ENCODE assay signal across 8 cellular contexts in the genomic region with DNA sequence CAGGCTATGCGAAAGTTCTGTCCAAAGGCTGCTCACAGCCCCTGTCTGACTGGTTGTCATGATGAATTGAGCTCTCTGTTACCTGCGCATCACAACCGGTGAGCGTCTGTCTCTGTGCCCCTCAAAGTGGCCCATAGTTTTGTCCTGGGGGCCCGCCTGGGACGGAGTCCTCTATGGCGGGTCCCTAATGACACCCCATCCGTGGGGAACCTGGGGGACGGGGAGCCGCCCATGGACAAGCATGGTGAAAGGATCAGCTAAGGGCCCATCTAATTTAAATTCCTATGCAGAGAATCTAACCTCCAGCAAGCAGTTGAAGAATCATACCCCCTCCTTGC. TPM values are rescaled to one million over a fixed set of nuclear protein-coding genes. Genes with fewer than 3 reads are reported as not detected.
DNase-seq lines count a peak whose midpoint lies in the region; ATAC-seq and TF ChIP-seq lines count a peak whose summit lies in the region.

No MANE protein-coding gene starts in this region.

- no peak for DNase-seq in HFFc6
- DNase-seq in WTC11 (ENCODE audit: low spot score) = no peak
- peak in 2 of 3 donors; percentile 36 to 59 for DNase-seq in right cardiac atrium
- no peak for DNase-seq in stimulated activated naive B cell treated with anti-CD40 and anti-IgM and Interleukin-4, amounts not matched to agents 10 μg/mL and 1 μg/mL and 100 μg/mL, for 72 hours
- DNase-seq in NCI-H1436 treated with DMSO at 0.1 percent for 48 hours (lab: John Stamatoyannopoulos, UW) = no peak
- DNase-seq in stimulated activated CD4-positive, alpha-beta T cell treated with anti-CD3 and anti-CD28 coated beads, Interleukin-2, amount 100 ng/mL, for 48 hours = no peak
- DNase-seq in posterior cingulate gyrus = no peak

- no peaks in the 10 kb centered on the region; the same call in none of the 2 replicates for H3K27me3 Mint-ChIP-seq in HFFc6 (ENCODE audit: insufficient read depth)
- no peaks in the 10 kb centered on the region for H3K27me3 Mint-ChIP-seq in WTC11 (ENCODE audit: low read depth)
- no peaks in the 10 kb centered on the region for H3K27me3 Mint-ChIP-seq in stimulated activated naive B cell treated with anti-CD40 and anti-IgM and Interleukin-4, amounts not matched to agents 10 μg/mL and 1 μg/mL and 100 μg/mL, for 72 hours

- TF ChIP-seq CTCF in HFFc6 (IDR thresholded peaks at IDR 0.05) (no peak), WTC11 (IDR thresholded peaks at IDR 0.05) (no peak)

- ATAC-seq in WTC11 (no peak; the same call in 1 of the 2 replicates), right cardiac atrium (peak in 1 of 2 donors; percentile 5)
- peak; percentile 10 to 18 for ATAC-seq in stimulated activated naive B cell treated with anti-CD40 and anti-IgM and Interleukin-4, amounts not matched to agents 10 μg/mL and 1 μg/mL and 100 μg/mL, for 72 hours (replicated peaks)

- H3K4me3 ChIP-seq in right cardiac atrium (ENCODE audit: low read length) = peak overlapping the region; percentile 89

- H3K4me1 ChIP-seq in ES-I3 (ENCODE audit: insufficient read depth, low read length) = 0 out of 2 replicates have a peak, but pooled peaks cover 5% of the 10 kb centered on the region
- H3K4me1 ChIP-seq in right cardiac atrium (ENCODE audit: control insufficient read depth, insufficient read depth, low read length) = peaks cover 6% of the 10 kb centered on the region

- no peaks in the 10 kb centered on the region for H3K9me3 Mint-ChIP-seq in HFFc6
- H3K9me3 Mint-ChIP-seq in WTC11 = no peaks in the 10 kb centered on the region
- no peaks in the 10 kb centered on the region for H3K9me3 Mint-ChIP-seq in stimulated activated naive B cell treated with anti-CD40 and anti-IgM and Interleukin-4, amounts not matched to agents 10 μg/mL and 1 μg/mL and 100 μg/mL, for 72 hours

- peak overlapping the region; percentile 96 for H3K9ac ChIP-seq in ES-I3 (ENCODE audit: low read depth, low read length)

- peaks cover 28% of the 10 kb centered on the region for H3K4me1 Mint-ChIP-seq in HFFc6 (ENCODE audit: low read depth)
- H3K4me1 Mint-ChIP-seq in WTC11 = peaks cover 16% of the 10 kb centered on the region
- H3K4me1 Mint-ChIP-seq in stimulated activated naive B cell treated with anti-CD40 and anti-IgM and Interleukin-4, amounts not matched to agents 10 μg/mL and 1 μg/mL and 100 μg/mL, for 72 hours = peaks cover 15 to 44% of the 10 kb centered on the region in 2 donors

- intact Hi-C loops in right cardiac atrium (cut with DNase I) (no loop called here), posterior cingulate gyrus (cut with DNase I) (loop anchor here (2.0 kb wide), 1 partner anchor 64 kb away; a partner anchor contains a TSS)

- POLR2A ChIA-PET in WTC11 (lab: Charles Lee) = interaction anchor here (1.0 to 1.4 kb wide), 7 partner anchors 10 to 257 kb away, joined by 3 to 11 read pairs (median 4); a partner anchor contains a TSS

- H3K27ac ChIP-seq in right cardiac atrium (ENCODE audit: low read length) = peak overlapping the region; percentile 90

- CTCF ChIA-PET in WTC11 (lab: Charles Lee) = interaction anchor here (1.0 to 1.9 kb wide), 8 partner anchors 12 to 289 kb away, joined by 3 to 11 read pairs (median 4); no protein-coding TSS in a partner anchor

- peaks cover 30% of the 10 kb centered on the region for H3K36me3 Mint-ChIP-seq in HFFc6 (ENCODE audit: low read depth)
- H3K36me3 Mint-ChIP-seq in WTC11 = peaks cover 20% of the 10 kb centered on the region
- H3K36me3 Mint-ChIP-seq in stimulated activated naive B cell treated with anti-CD40 and anti-IgM and Interleukin-4, amounts not matched to agents 10 μg/mL and 1 μg/mL and 100 μg/mL, for 72 hours = peaks cover 19 to 36% of the 10 kb centered on the region in 2 donors

- 10% methylated on average over 10 of the region's 10 CpGs for WGBS in right cardiac atrium

- peak overlapping the region; percentile 94 for H3K27ac Mint-ChIP-seq in HFFc6
- H3K27ac Mint-ChIP-seq in WTC11 = peak overlapping the region; percentile 96
- peak overlapping the region; percentile 99 for H3K27ac Mint-ChIP-seq in stimulated activated naive B cell treated with anti-CD40 and anti-IgM and Interleukin-4, amounts not matched to agents 10 μg/mL and 1 μg/mL and 100 μg/mL, for 72 hours

- H3K9me3 ChIP-seq in ES-I3 (ENCODE audit: control insufficient read depth, insufficient read depth, low read length) (no peaks in the 10 kb centered on the region), right cardiac atrium (ENCODE audit: control insufficient read depth, low read length) (no peaks in the 10 kb centered on the region)

- H3K4me3 Mint-ChIP-seq in HFFc6 = peak overlapping the region; percentile 97
- peak overlapping the region; percentile 100 for H3K4me3 Mint-ChIP-seq in WTC11
- H3K4me3 Mint-ChIP-seq in stimulated activated naive B cell treated with anti-CD40 and anti-IgM and Interleukin-4, amounts not matched to agents 10 μg/mL and 1 μg/mL and 100 μg/mL, for 72 hours = peak overlapping the region; percentile 93 to 100

- no peaks in the 10 kb centered on the region for H3K27me3 ChIP-seq in right cardiac atrium (ENCODE audit: control insufficient read depth, insufficient read depth)

- H3K36me3 ChIP-seq in ES-I3 (ENCODE audit: insufficient read depth, low read length) = peaks cover 4% of the 10 kb centered on the region; the same call in 1 of the 2 replicates

TF ChIP-seq in WTC11, 78 proteins besides CTCF, POLR2A, EP300 and RAD21:
- TF ChIP-seq, protein P1, sequence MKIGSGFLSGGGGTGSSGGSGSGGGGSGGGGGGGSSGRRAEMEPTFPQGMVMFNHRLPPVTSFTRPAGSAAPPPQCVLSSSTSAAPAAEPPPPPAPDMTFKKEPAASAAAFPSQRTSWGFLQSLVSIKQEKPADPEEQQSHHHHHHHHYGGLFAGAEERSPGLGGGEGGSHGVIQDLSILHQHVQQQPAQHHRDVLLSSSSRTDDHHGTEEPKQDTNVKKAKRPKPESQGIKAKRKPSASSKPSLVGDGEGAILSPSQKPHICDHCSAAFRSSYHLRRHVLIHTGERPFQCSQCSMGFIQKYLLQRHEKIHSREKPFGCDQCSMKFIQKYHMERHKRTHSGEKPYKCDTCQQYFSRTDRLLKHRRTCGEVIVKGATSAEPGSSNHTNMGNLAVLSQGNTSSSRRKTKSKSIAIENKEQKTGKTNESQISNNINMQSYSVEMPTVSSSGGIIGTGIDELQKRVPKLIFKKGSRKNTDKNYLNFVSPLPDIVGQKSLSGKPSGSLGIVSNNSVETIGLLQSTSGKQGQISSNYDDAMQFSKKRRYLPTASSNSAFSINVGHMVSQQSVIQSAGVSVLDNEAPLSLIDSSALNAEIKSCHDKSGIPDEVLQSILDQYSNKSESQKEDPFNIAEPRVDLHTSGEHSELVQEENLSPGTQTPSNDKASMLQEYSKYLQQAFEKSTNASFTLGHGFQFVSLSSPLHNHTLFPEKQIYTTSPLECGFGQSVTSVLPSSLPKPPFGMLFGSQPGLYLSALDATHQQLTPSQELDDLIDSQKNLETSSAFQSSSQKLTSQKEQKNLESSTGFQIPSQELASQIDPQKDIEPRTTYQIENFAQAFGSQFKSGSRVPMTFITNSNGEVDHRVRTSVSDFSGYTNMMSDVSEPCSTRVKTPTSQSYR (CRISPR knock-in tag; IDR thresholded peaks at IDR 0.05) = no peak
- TF ChIP-seq ATF1 (CRISPR knock-in tag; IDR thresholded peaks at IDR 0.05) = no peak
- TF ChIP-seq ZNF396 (CRISPR knock-in tag; IDR thresholded peaks at IDR 0.05; ENCODE audit: borderline replicate concordance) = no peak
- TF ChIP-seq EMX1 (CRISPR knock-in tag; IDR thresholded peaks at IDR 0.05) = no peak
- TF ChIP-seq SP1 (CRISPR knock-in tag; conservative IDR thresholded peaks at IDR 0.05) = no peak
- no peak for TF ChIP-seq ZNF317 (CRISPR knock-in tag; IDR thresholded peaks at IDR 0.05; ENCODE audit: borderline replicate concordance, low read depth)
- TF ChIP-seq SMAD4 (CRISPR knock-in tag; IDR thresholded peaks at IDR 0.05) = no peak
- no peak for TF ChIP-seq ZNF416 (CRISPR knock-in tag; IDR thresholded peaks at IDR 0.05)
- no peak for TF ChIP-seq GABPB1 (CRISPR knock-in tag; IDR thresholded peaks at IDR 0.05)
- TF ChIP-seq CBFB (CRISPR knock-in tag; IDR thresholded peaks at IDR 0.05; ENCODE audit: low read depth) = no peak

RNA-seq across cellular contexts. Expression of a gene that starts 0.5 kb away (rescaled TPM):
- 10 to 100 TPM in 2 of 6 experiments, 1 to 10 TPM in 4; 7.0 to 10.9 (median 9.3) TPM for total RNA-seq in HFFc6 (2021; fragmentation: NEBNext Ultra II Directional; extraction: Animal tissue kit (Norgen Biotek cat#: 25700))
- total RNA-seq in WTC11 (2021) = 9.7 to 10.8 TPM (median 10.6 TPM) in 3 replicates
- total RNA-seq in right cardiac atrium = 10 to 100 TPM; 11.5 to 16.1 (median 13.0) TPM
- polyA plus RNA-seq in right cardiac atrium = 10.7 TPM

RNA-seq across cellular contexts. Expression of a gene that starts 0.7 kb away (rescaled TPM):
- total RNA-seq in HFFc6 (2021; fragmentation: NEBNext Ultra II Directional; extraction: Animal tissue kit (Norgen Biotek cat#: 25700)) = 10 to 100 TPM; 36.3 to 50.4 (median 39.0) TPM
- 18.9 to 24.4 TPM (median 21.6 TPM) in 3 replicates for total RNA-seq in WTC11 (2021)
- 10 to 100 TPM; 22.4 to 33.5 (median 27.9) TPM for total RNA-seq in right cardiac atrium
- polyA plus RNA-seq in right cardiac atrium = 31.9 TPM

RNA-seq across cellular contexts. Expression of a gene that starts 27.3 kb away (rescaled TPM):
- total RNA-seq in HFFc6 (2021; fragmentation: NEBNext Ultra II Directional; extraction: Animal tissue kit (Norgen Biotek cat#: 25700)) = 100 to 1,000 TPM; 143 to 161 (median 150) TPM
- total RNA-seq in WTC11 (2021) = 42.2 to 43.9 TPM (median 43.7 TPM) in 3 replicates
- 10 to 100 TPM; 75.4 to 82.6 (median 79.4) TPM for total RNA-seq in right cardiac atrium
- polyA plus RNA-seq in right cardiac atrium = 29.9 TPM

RNA-seq across cellular contexts. Expression of a gene that starts 55.1 kb away (rescaled TPM):
- total RNA-seq in HFFc6 (2021; fragmentation: NEBNext Ultra II Directional; extraction: Animal tissue kit (Norgen Biotek cat#: 25700)) = 10 to 100 TPM; 10.7 to 49.6 (median 13.6) TPM
- total RNA-seq in WTC11 (2021) (117 to 139 TPM (median 131 TPM) in 3 replicates), right cardiac atrium (10 to 100 TPM in 2 of 4 donors, 1 to 10 TPM in 2; 6.8 to 15.6 (median 12.3) TPM)
- 13.2 TPM for polyA plus RNA-seq in right cardiac atrium

Comparison
In these comparisons a context has a peak if more than half of its experiments do, and no peak if none do; other contexts are left out.
1. DNase-seq: peak in right cardiac atrium (2 of 3); none in HFFc6 (single experiment), WTC11 (single experiment), stimulated activated naive B cell treated with anti-CD40 and anti-IgM and Interleukin-4, amounts not matched to agents 10 μg/mL and 1 μg/mL and 100 μg/mL, for 72 hours (single experiment), NCI-H1436 treated with DMSO at 0.1 percent for 48 hours (single experiment), stimulated activated CD4-positive, alpha-beta T cell treated with anti-CD3 and anti-CD28 coated beads, Interleukin-2, amount 100 ng/mL, for 48 hours (0 of 2) and posterior cingulate gyrus (0 of 10).
2. Peak in every context shown above with its lines, with median percentiles within 50 percentile points of each other: H3K27ac Mint-ChIP-seq and H3K4me3 Mint-ChIP-seq.